In genomic region chr18:57352271-57352701, GRCh38 we compare ENCODE assay signal across 15 cellular contexts. TPM values are rescaled to one million over a fixed set of nuclear protein-coding genes. Genes with fewer than 3 reads are reported as not detected.
DNase-seq lines count a peak whose midpoint lies in the region; ATAC-seq and TF ChIP-seq lines count a peak whose summit lies in the region.
"Had no signal": no experiment of that assay in that cellular context is flagged by ENCODE, and none has a peak within 500 bp of the region (broad histone marks: within the 10 kb centered on the region; RNA-seq: fewer than 3 reads in every experiment).

Gene ST8SIA3 (plus strand): TSS chr18:57352557. CDS start chr18:57352847, 290 bp downstream.

- TF ChIP-seq CTCF in GM23338 (conservative IDR thresholded peaks at IDR 0.05; ENCODE audit: low read depth in 2 of 2) (no peak), neural cell (IDR thresholded peaks at IDR 0.05; ENCODE audit: poor library complexity, severe bottlenecking) (no peak)

- TF ChIP-seq RAD21 in neural cell (conservative IDR thresholded peaks at IDR 0.05), result no peak

- H4K20me1 ChIP-seq in GM23338 (replicated peaks; ENCODE audit: insufficient read depth) (no peaks in the 10 kb centered on the region), neural cell (ENCODE audit: insufficient read depth) (no peaks in the 10 kb centered on the region)

- peak within 1 kb of the TSS; percentile 89 for H3K9ac ChIP-seq in neural cell (ENCODE audit: low read length)

- H3K4me1 ChIP-seq in GM23338 (ENCODE audit: insufficient read depth), result peaks cover 11% of the 10 kb centered on the region
- peaks cover 4% of the 10 kb centered on the region for H3K4me1 ChIP-seq in ectodermal cell (ENCODE audit: control insufficient read depth, insufficient read depth, low read length)

- DNase-seq in GM23338 (ENCODE audit: low spot score), result peak; percentile 54
- DNase-seq in NCI-H1930 (lab: John Stamatoyannopoulos, UW), result peak; percentile 37 to 38
- DNase-seq in 8988T, result no peak
- no peak for DNase-seq in CD1c-positive myeloid dendritic cell (ENCODE audit: extremely low spot score)
- DNase-seq: activated CD4-positive, CD25-positive, alpha-beta regulatory T cell treated with anti-CD3 and anti-CD28 coated beads, Interleukin-2, amount 50 U/mL, for 72 hours; activated T-cell treated with anti-CD3 and anti-CD28 coated beads, Interleukin-2, amount 50 U/mL, for 4 hours; CD4-positive, CD25-positive, alpha-beta regulatory T cell; left ventricle myocardium superior; small intestine had no signal

- peaks cover 26% of the 10 kb centered on the region for H3K27me3 Mint-ChIP-seq in GM23338 (ENCODE audit: insufficient read depth, low read depth, poor library complexity)

- H3K27me3 ChIP-seq in GM23338 (ENCODE audit: insufficient read depth), result peaks cover 39% of the 10 kb centered on the region
- H3K27me3 ChIP-seq in ectodermal cell (ENCODE audit: control insufficient read depth, insufficient read depth, low read length, poor library complexity, severe bottlenecking), result peaks cover 14% of the 10 kb centered on the region
- peaks cover 3% of the 10 kb centered on the region for H3K27me3 ChIP-seq in neural cell (ENCODE audit: insufficient read depth, low read depth, low read length)

- H3K9me3 Mint-ChIP-seq in GM23338, result no peaks in the 10 kb centered on the region; the same call in 2 of the 3 replicates

- no peaks in the 10 kb centered on the region for H3K36me3 Mint-ChIP-seq in GM23338 (ENCODE audit: low read depth)
- H3K36me3 Mint-ChIP-seq: CD4-positive, CD25-positive, alpha-beta regulatory T cell had no signal

- peak within 1 kb of the TSS; percentile 93 for H3K4me3 Mint-ChIP-seq in GM23338
- H3K4me3 Mint-ChIP-seq: activated T-cell treated with anti-CD3 and anti-CD28 coated beads, Interleukin-2, amount 50 U/mL, for 4 hours; natural killer cell treated with Interleukin-12 subunit alpha and Interleukin-12 subunit beta and Interleukin-15 and Interleukin-18, amount 100 ng/mL, for 72 hours had no signal

- H3K4me1 Mint-ChIP-seq in GM23338, result peaks cover 11% of the 10 kb centered on the region

- H3K27ac Mint-ChIP-seq in GM23338, result no peak within 1 kb of the TSS; the same call in 1 of the 2 replicates
- H3K27ac Mint-ChIP-seq: natural killer cell treated with Interleukin-12 subunit alpha and Interleukin-12 subunit beta and Interleukin-15 and Interleukin-18, amount 100 ng/mL, for 72 hours had no signal

- H3K4me2 ChIP-seq in GM23338 (peak within 1 kb of the TSS; percentile 92), neural cell (ENCODE audit: low read length) (peak within 1 kb of the TSS; percentile 84)

- TF ChIP-seq EP300 in neural cell (conservative IDR thresholded peaks at IDR 0.05; ENCODE audit: poor library complexity, severe bottlenecking), result no peak

- H3K79me2 ChIP-seq in GM23338 (replicated peaks; ENCODE audit: insufficient read depth) (no peaks in the 10 kb centered on the region), neural cell (replicated peaks; ENCODE audit: insufficient read depth, low read length) (peaks cover 16% of the 10 kb centered on the region)

- H3K9me2 ChIP-seq in GM23338 (ENCODE audit: insufficient read depth), result no peaks in the 10 kb centered on the region
- no peaks in the 10 kb centered on the region for H3K9me2 ChIP-seq in neural cell (ENCODE audit: insufficient read depth, low read length)

- WGBS in ectodermal cell, 2 experiments, result 1% methylated on average over 31 to 34 of the region's 38 CpGs

- H3K4me3 ChIP-seq in GM23338, result peak within 1 kb of the TSS; percentile 90
- peak within 1 kb of the TSS; percentile 65 for H3K4me3 ChIP-seq in ectodermal cell (ENCODE audit: insufficient read depth, low read depth, low read length)
- peak within 1 kb of the TSS; percentile 84 for H3K4me3 ChIP-seq in neural cell (ENCODE audit: low read length)

- peak; percentile 26 for ATAC-seq in GM23338
- ATAC-seq in GM18520 (IDR thresholded peaks at IDR 0.05; ENCODE audit: unreplicated experiment), result no peak
- ATAC-seq in HG03460 (IDR thresholded peaks at IDR 0.05; ENCODE audit: unreplicated experiment), result no peak
- ATAC-seq: activated T-cell treated with anti-CD3 and anti-CD28 coated beads, Interleukin-2, amount 50 U/mL, for 4 hours; left ventricle myocardium superior; natural killer cell treated with Interleukin-12 subunit alpha and Interleukin-12 subunit beta and Interleukin-15 and Interleukin-18, amount 100 ng/mL, for 72 hours had no signal

- peak within 1 kb of the TSS; percentile 98 for H2AFZ ChIP-seq in GM23338
- H2AFZ ChIP-seq in neural cell (ENCODE audit: low read depth, low read length), result peak within 1 kb of the TSS; percentile 78

- no peaks in the 10 kb centered on the region for H3K9me3 ChIP-seq in ectodermal cell (ENCODE audit: control insufficient read depth, low read length)
- H3K9me3 ChIP-seq in neural cell (ENCODE audit: low read length), result no peaks in the 10 kb centered on the region

- peak within 1 kb of the TSS; percentile 46; the same call in 1 of the 2 replicates for H3K27ac ChIP-seq in GM23338 (ENCODE audit: low read depth)
- H3K27ac ChIP-seq in ectodermal cell (ENCODE audit: insufficient read depth, low read depth, low read length, poor library complexity, severe bottlenecking), result no peak within 1 kb of the TSS
- H3K27ac ChIP-seq in neural cell (ENCODE audit: low read length), result peak within 1 kb of the TSS; percentile 88

- H3F3A ChIP-seq in GM23338 (replicated peaks; ENCODE audit: low read depth), result no peaks in the 10 kb centered on the region
- H3F3A ChIP-seq in neural cell (ENCODE audit: insufficient read depth, low read length, poor library complexity, severe bottlenecking), result no peaks in the 10 kb centered on the region

- H3K36me3 ChIP-seq in GM23338 (ENCODE audit: insufficient read depth), result no peaks in the 10 kb centered on the region
- H3K36me3 ChIP-seq in ectodermal cell (ENCODE audit: control insufficient read depth, insufficient read depth, low read length), result no peaks in the 10 kb centered on the region
- H3K36me3 ChIP-seq in neural cell (ENCODE audit: insufficient read depth, low read length), result no peaks in the 10 kb centered on the region

TF ChIP-seq in GM23338, 12 proteins besides CTCF, POLR2A, EP300 and RAD21 (continues in another document):
- TF ChIP-seq ZNF114 (CRISPR knock-in tag; IDR thresholded peaks at IDR 0.05), result no peak
- no peak for TF ChIP-seq POLR2AphosphoS5 (IDR thresholded peaks at IDR 0.05; ENCODE audit: low read depth)
- no peak for TF ChIP-seq EZH2phosphoT487 (IDR thresholded peaks at IDR 0.05; ENCODE audit: unreplicated experiment)
- no peak for TF ChIP-seq STAT1 (IDR thresholded peaks at IDR 0.05; ENCODE audit: unreplicated experiment)
- no peak for TF ChIP-seq NANOG (IDR thresholded peaks at IDR 0.05; ENCODE audit: borderline replicate concordance)
- no peak for TF ChIP-seq ZNF331 (CRISPR knock-in tag; IDR thresholded peaks at IDR 0.05; ENCODE audit: low read depth)

TF ChIP-seq in neural cell, 6 proteins besides CTCF, POLR2A, EP300 and RAD21:
- TF ChIP-seq TAF1 (IDR thresholded peaks at IDR 0.05; ENCODE audit: low read depth), result peak; percentile 16
- TF ChIP-seq REST (IDR thresholded peaks at IDR 0.05; ENCODE audit: borderline replicate concordance), result no peak
- TF ChIP-seq MXI1 (conservative IDR thresholded peaks at IDR 0.05; ENCODE audit: poor library complexity, severe bottlenecking), result no peak
- TF ChIP-seq POLR2AphosphoS5 (IDR thresholded peaks at IDR 0.05), result peak; percentile 1
- no peak for TF ChIP-seq EZH2 (IDR thresholded peaks at IDR 0.05; ENCODE audit: borderline replicate concordance, insufficient read depth, low read length, poor library complexity, severe bottlenecking)
- TF ChIP-seq SMC3 (conservative IDR thresholded peaks at IDR 0.05; ENCODE audit: poor library complexity), result peak; percentile 18

RNA-seq across cellular contexts. Expression of gene ST8SIA3, which starts in this region (rescaled TPM):
- total RNA-seq in GM23338 (2014; rRNA removed; shearing (Covaris generic)), result 2.2 and 2.9 TPM in 2 replicates
- polyA plus RNA-seq in GM23338 (2016; fragmentation: Nextera tagmentation; extraction: Ambion mirVana) (1.2 and 1.3 TPM in 2 replicates), neural cell (22.9 and 27.4 TPM in 2 replicates)
- polyA plus RNA-seq in ectodermal cell (2013, experiment 1 of 4), result 4.9 TPM
- polyA plus RNA-seq in ectodermal cell (2013, experiment 2 of 4), result 4.6 TPM
- polyA plus RNA-seq in ectodermal cell (2013, experiment 3 of 4), result 3.6 TPM
- 3.0 TPM for polyA plus RNA-seq in ectodermal cell (2013, experiment 4 of 4)
- polyA minus RNA-seq in neural cell, result 41.6 and 55.7 TPM in 2 replicates
- total RNA-seq: activated T-cell treated with anti-CD3 and anti-CD28 coated beads, Interleukin-2, amount 50 U/mL, for 4 hours; CD4-positive, CD25-positive, alpha-beta regulatory T cell; glomerular endothelial cell; left ventricle myocardium superior; natural killer cell treated with Interleukin-12 subunit alpha and Interleukin-12 subunit beta and Interleukin-15 and Interleukin-18, amount 100 ng/mL, for 72 hours had no signal
- polyA plus RNA-seq: CD4-positive, CD25-positive, alpha-beta regulatory T cell had no signal

Comparison
In these comparisons a context has a peak if more than half of its experiments do, and no peak if none do; other contexts are left out.
1. RNA of gene ST8SIA3 (polyA plus RNA-seq): 22.9 to 27.4 TPM in neural cell; 1.2 to 1.3 TPM in GM23338; every median in the first group is over 10 times any median in the second.
2. DNase-seq: peak in GM23338 (single experiment) and NCI-H1930 (2 of 2); none in 8988T (single experiment) and CD1c-positive myeloid dendritic cell (single experiment).
3. Peak in every context shown above with its lines, with median percentiles within 50 percentile points of each other: H3K4me3 ChIP-seq.